Comparison of ENCODE assay signal across 1 cellular context in genomic region chr13:112451512-112452379, GRCh38.
TF ChIP-seq lines count a peak whose summit lies in the region.

No MANE protein-coding gene starts in this region.

TF ChIP-seq in HepG2, 621 proteins besides CTCF, POLR2A, EP300 and RAD21 (continued from another document):
- TF ChIP-seq BCLAF1 (IDR thresholded peaks at IDR 0.05), result no peak
- TF ChIP-seq, protein P1, sequence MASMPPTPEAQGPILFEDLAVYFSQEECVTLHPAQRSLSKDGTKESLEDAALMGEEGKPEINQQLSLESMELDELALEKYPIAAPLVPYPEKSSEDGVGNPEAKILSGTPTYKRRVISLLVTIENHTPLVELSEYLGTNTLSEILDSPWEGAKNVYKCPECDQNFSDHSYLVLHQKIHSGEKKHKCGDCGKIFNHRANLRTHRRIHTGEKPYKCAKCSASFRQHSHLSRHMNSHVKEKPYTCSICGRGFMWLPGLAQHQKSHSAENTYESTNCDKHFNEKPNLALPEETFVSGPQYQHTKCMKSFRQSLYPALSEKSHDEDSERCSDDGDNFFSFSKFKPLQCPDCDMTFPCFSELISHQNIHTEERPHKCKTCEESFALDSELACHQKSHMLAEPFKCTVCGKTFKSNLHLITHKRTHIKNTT (CRISPR knock-in tag; IDR thresholded peaks at IDR 0.05), result no peak
- TF ChIP-seq GATA4 (IDR thresholded peaks at IDR 0.05; ENCODE audit: borderline replicate concordance, low read depth), result no peak
- TF ChIP-seq, protein P2, sequence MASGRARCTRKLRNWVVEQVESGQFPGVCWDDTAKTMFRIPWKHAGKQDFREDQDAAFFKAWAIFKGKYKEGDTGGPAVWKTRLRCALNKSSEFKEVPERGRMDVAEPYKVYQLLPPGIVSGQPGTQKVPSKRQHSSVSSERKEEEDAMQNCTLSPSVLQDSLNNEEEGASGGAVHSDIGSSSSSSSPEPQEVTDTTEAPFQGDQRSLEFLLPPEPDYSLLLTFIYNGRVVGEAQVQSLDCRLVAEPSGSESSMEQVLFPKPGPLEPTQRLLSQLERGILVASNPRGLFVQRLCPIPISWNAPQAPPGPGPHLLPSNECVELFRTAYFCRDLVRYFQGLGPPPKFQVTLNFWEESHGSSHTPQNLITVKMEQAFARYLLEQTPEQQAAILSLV (CRISPR knock-in tag; IDR thresholded peaks at IDR 0.05; ENCODE audit: borderline replicate concordance), result no peak
- no peak for TF ChIP-seq SNAPC5 (CRISPR knock-in tag; IDR thresholded peaks at IDR 0.05; ENCODE audit: borderline replicate concordance)
- no peak for TF ChIP-seq ATRX (CRISPR knock-in tag; IDR thresholded peaks at IDR 0.05; ENCODE audit: borderline replicate concordance)
- TF ChIP-seq, protein P3, sequence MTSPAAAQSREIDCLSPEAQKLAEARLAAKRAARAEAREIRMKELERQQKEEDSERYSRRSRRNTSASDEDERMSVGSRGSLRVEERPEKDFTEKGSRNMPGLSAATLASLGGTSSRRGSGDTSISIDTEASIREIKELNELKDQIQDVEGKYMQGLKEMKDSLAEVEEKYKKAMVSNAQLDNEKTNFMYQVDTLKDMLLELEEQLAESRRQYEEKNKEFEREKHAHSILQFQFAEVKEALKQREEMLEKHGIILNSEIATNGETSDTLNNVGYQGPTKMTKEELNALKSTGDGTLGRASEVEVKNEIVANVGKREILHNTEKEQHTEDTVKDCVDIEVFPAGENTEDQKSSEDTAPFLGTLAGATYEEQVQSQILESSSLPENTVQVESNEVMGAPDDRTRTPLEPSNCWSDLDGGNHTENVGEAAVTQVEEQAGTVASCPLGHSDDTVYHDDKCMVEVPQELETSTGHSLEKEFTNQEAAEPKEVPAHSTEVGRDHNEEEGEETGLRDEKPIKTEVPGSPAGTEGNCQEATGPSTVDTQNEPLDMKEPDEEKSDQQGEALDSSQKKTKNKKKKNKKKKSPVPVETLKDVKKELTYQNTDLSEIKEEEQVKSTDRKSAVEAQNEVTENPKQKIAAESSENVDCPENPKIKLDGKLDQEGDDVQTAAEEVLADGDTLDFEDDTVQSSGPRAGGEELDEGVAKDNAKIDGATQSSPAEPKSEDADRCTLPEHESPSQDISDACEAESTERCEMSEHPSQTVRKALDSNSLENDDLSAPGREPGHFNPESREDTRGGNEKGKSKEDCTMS (CRISPR knock-in tag; conservative IDR thresholded peaks at IDR 0.05), result no peak
- no peak for TF ChIP-seq ZFP1 (CRISPR knock-in tag; IDR thresholded peaks at IDR 0.05)
- TF ChIP-seq NR2C2 (CRISPR knock-in tag; IDR thresholded peaks at IDR 0.05; ENCODE audit: borderline replicate concordance), result no peak
- no peak for TF ChIP-seq ZNF772 (CRISPR knock-in tag; IDR thresholded peaks at IDR 0.05)
- no peak for TF ChIP-seq ZSCAN12 (CRISPR knock-in tag; IDR thresholded peaks at IDR 0.05)
- no peak for TF ChIP-seq ZEB1 (IDR thresholded peaks at IDR 0.05; ENCODE audit: insufficient replicate concordance, low read depth)
- no peak for TF ChIP-seq ZSCAN31 (CRISPR knock-in tag; IDR thresholded peaks at IDR 0.05; ENCODE audit: low read depth)
